Comparison of ENCODE assay signal across 30 cellular contexts in the genomic region with DNA sequence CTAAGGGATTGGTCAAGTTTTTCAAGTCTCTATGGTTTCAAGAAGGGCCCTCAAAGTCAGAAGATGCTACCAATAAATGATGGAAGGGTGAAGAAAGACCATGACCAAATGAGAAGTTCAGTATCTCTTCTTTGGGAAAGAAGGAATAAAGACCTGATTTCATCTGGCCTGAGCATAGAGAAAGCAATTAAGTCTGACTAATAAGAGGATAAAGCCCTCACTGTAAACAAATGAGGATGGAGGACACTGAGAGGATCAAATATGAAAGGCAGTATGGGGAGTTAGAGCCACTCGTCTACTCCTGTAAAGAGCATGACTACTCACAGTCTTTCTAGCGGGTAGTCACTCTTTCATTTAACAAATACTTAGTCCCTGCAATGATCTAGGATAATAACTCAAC. TPM values are rescaled to one million over a fixed set of nuclear protein-coding genes. Genes with fewer than 3 reads are reported as not detected.
A peak's percentile ranks its signal among the peaks of the same experiment; 100 is the strongest.
DNase-seq lines count a peak whose midpoint lies in the region; ATAC-seq, FAIRE-seq and TF ChIP-seq lines count a peak whose summit lies in the region.
"Had no signal": no experiment of that assay in that cellular context is flagged by ENCODE, and none has a peak within 500 bp of the region (broad histone marks: within the 10 kb centered on the region; RNA-seq: fewer than 3 reads in every experiment).

No MANE protein-coding gene starts in this region.

- no TSS peak for BruUV-seq in PC-3 (replicated peaks; lab: Mats Ljungman, UMichigan)

- H3K27me3 Mint-ChIP-seq in HFFc6 (ENCODE audit: insufficient read depth), result no peaks in the 10 kb centered on the region
- H3K27me3 Mint-ChIP-seq: CD4-positive, CD25-positive, alpha-beta regulatory T cell had no signal

- H3K4me3 ChIP-seq in PC-3 (ENCODE audit: low read length), result no peak overlapping the region
- H3K4me3 ChIP-seq in osteoblast (ENCODE audit: insufficient read depth, low read length), result no peak overlapping the region
- H3K4me3 ChIP-seq: BLaER1, SK-N-MC had no signal

- H3K4me1 ChIP-seq in PC-3 (ENCODE audit: insufficient read depth, low read length) (no peaks in the 10 kb centered on the region), osteoblast (ENCODE audit: insufficient read depth, low read length) (no peaks in the 10 kb centered on the region)

- POLR2A ChIA-PET in PC-3 (lab: Charles Lee; ENCODE audit: unreplicated experiment), result no interaction called here

- H3K9me2 ChIP-seq in PC-3 (replicated peaks; ENCODE audit: low read length), result no peaks in the 10 kb centered on the region

- TF ChIP-seq CTCF in D721Med (IDR thresholded peaks at IDR 0.05; ENCODE audit: insufficient read depth, missing control alignments) (no peak), HFFc6 (IDR thresholded peaks at IDR 0.05) (no peak), PC-3 (conservative IDR thresholded peaks at IDR 0.05; ENCODE audit: low read depth, low read length) (no peak), osteoblast (IDR thresholded peaks at IDR 0.05; ENCODE audit: extremely low read depth, low read depth, low read length) (no peak)

- intact Hi-C loops in PC-3 (cut with micrococcal nuclease), result no loop called here

- H3K9me3 Mint-ChIP-seq in HFFc6, result no peaks in the 10 kb centered on the region
- H3K9me3 Mint-ChIP-seq: T-helper 1 cell treated with Interleukin-12 subunit alpha and Interleukin-12 subunit beta and Interleukin-4 antibody, amounts not matched to agents 30 μg/mL and 1 μg/mL, for 36 hours had no signal

- 0 out of 2 replicates have a peak, but pooled peaks cover 6% of the 10 kb centered on the region for H4K20me1 ChIP-seq in PC-3 (ENCODE audit: low read length)
- peaks cover 12% of the 10 kb centered on the region for H4K20me1 ChIP-seq in osteoblast (ENCODE audit: insufficient read depth, low read length)

- H3K27ac ChIP-seq in PC-3 (ENCODE audit: low read length) (no peak overlapping the region), osteoblast (ENCODE audit: low read depth, low read length) (no peak overlapping the region)
- H3K27ac ChIP-seq: BLaER1, RWPE1, SK-N-MC had no signal

- ATAC-seq in PC-3, result peak; percentile 43; the same call in 1 of the 2 replicates
- no peak for ATAC-seq in HG02852 (IDR thresholded peaks at IDR 0.05; ENCODE audit: unreplicated experiment)

- H3K4me1 Mint-ChIP-seq in HFFc6 (ENCODE audit: low read depth), result peaks cover 34% of the 10 kb centered on the region

- no peak overlapping the region for H2AFZ ChIP-seq in PC-3 (ENCODE audit: low read length)
- H2AFZ ChIP-seq in osteoblast (ENCODE audit: low read length), result no peak overlapping the region

- H3K4me3 Mint-ChIP-seq in HFFc6, result no peak overlapping the region
- H3K4me3 Mint-ChIP-seq: CD4-positive, CD25-positive, alpha-beta regulatory T cell; T-helper 1 cell treated with Interleukin-12 subunit alpha and Interleukin-12 subunit beta and Interleukin-4 antibody, amounts not matched to agents 30 μg/mL and 1 μg/mL, for 36 hours had no signal

- FAIRE-seq in D721Med (lab: Jason Lieb, UNC), result peak; percentile 90
- FAIRE-seq: A204.1, GM12892, GM19239 had no signal

- H3K9me3 ChIP-seq in PC-3 (ENCODE audit: low read length) (no peaks in the 10 kb centered on the region), osteoblast (ENCODE audit: low read depth, low read length) (no peaks in the 10 kb centered on the region)

- no peaks in the 10 kb centered on the region for H3K27me3 ChIP-seq in PC-3 (ENCODE audit: low read length)
- no peaks in the 10 kb centered on the region for H3K27me3 ChIP-seq in osteoblast (ENCODE audit: insufficient read depth, low read length)
- H3K27me3 ChIP-seq: BLaER1 had no signal

- H3K79me2 ChIP-seq in PC-3 (ENCODE audit: low read length), result no peaks in the 10 kb centered on the region
- H3K79me2 ChIP-seq in osteoblast (ENCODE audit: insufficient read depth, low read length), result peaks cover 22% of the 10 kb centered on the region

- DNase-seq in D721Med (ENCODE audit: insufficient read length, low spot score) (peak; percentile 41), HFFc6 (peak; percentile 14), PC-3 (no peak), osteoblast (ENCODE audit: insufficient read length, low spot score, missing footprints) (peak; percentile 43), MV-4-11 (lab: John Stamatoyannopoulos, UW) (no peak), SIG-M5 (lab: John Stamatoyannopoulos, UW) (no peak)
- DNase-seq: CD4-positive, CD25-positive, alpha-beta regulatory T cell; EL; H7; KG1; MM.1S; NCI-H1048; NCI-H1417; NCI-H1694 treated with DMSO at 0.1 percent for 48 hours; NCI-H2081; NCI-H2171 treated with DMSO at 0.1 percent for 48 hours; NCI-H345; NCI-H510A treated with DMSO at 0.1 percent for 48 hours; NCI-H748 treated with DMSO at 0.1 percent for 48 hours; NK-92 treated with Interleukin-12 subunit alpha and Interleukin-12 subunit beta, amount 100 ng/mL, for 24 hours; SHP77; SW 1271 had no signal

- 0 out of 2 replicates have a peak, but pooled peaks cover 11% of the 10 kb centered on the region for H3K36me3 Mint-ChIP-seq in HFFc6 (ENCODE audit: low read depth)

- no peaks in the 10 kb centered on the region for H3F3A ChIP-seq in PC-3 (ENCODE audit: low read length, unreplicated experiment)

- H3K36me3 ChIP-seq in PC-3 (ENCODE audit: low read depth, low read length), result no peaks in the 10 kb centered on the region
- H3K36me3 ChIP-seq in osteoblast (ENCODE audit: insufficient read depth, low read length), result no peaks in the 10 kb centered on the region

- H3K9ac ChIP-seq in PC-3 (ENCODE audit: low read length), result no peak overlapping the region
- H3K9ac ChIP-seq: BLaER1 had no signal

- CTCF ChIA-PET in PC-3 (lab: Charles Lee), result no interaction called here

- H3K27ac Mint-ChIP-seq in HFFc6, result no peak overlapping the region
- H3K27ac Mint-ChIP-seq: CD4-positive, CD25-positive, alpha-beta regulatory T cell; T-helper 1 cell treated with Interleukin-12 subunit alpha and Interleukin-12 subunit beta and Interleukin-4 antibody, amounts not matched to agents 30 μg/mL and 1 μg/mL, for 36 hours had no signal

- no peak overlapping the region for H3K4me2 ChIP-seq in PC-3 (ENCODE audit: low read length)
- no peak overlapping the region for H3K4me2 ChIP-seq in osteoblast (ENCODE audit: insufficient read depth, low read length)
- H3K4me2 ChIP-seq: BLaER1 had no signal

RNA-seq across cellular contexts. Expression of a gene that starts 44.6 kb away (rescaled TPM):
- total RNA-seq in HFFc6 (2021; fragmentation: NEBNext Ultra II Directional; extraction: Animal tissue kit (Norgen Biotek cat#: 25700)), result 10 to 100 TPM; 32.6 to 40.1 (median 38.8) TPM
- total RNA-seq in PC-3 (2014; rRNA removed) (24.5 and 27.8 TPM in 2 replicates), osteoblast (28.2 and 30.9 TPM in 2 replicates)

Comparison
In these comparisons a context has a peak if more than half of its experiments do, and no peak if none do; other contexts are left out.
1. DNase-seq: peak in D721Med (single experiment), HFFc6 (single experiment) and osteoblast (single experiment); none in PC-3 (single experiment), MV-4-11 (single experiment) and SIG-M5 (single experiment).